ENCODE assay signal across 7 cellular contexts in genomic region chr22:49929553-49929979, GRCh38. TPM values are rescaled to one million over a fixed set of nuclear protein-coding genes. Genes with fewer than 3 reads are reported as not detected.
DNase-seq lines count a peak whose midpoint lies in the region; ATAC-seq, FAIRE-seq and TF ChIP-seq lines count a peak whose summit lies in the region.

No MANE protein-coding gene starts in this region.

- H3K4me3 ChIP-seq in GM12865 (ENCODE audit: low read depth, low read length) = no peak overlapping the region
- H3K4me3 ChIP-seq in breast epithelium = peak overlapping the region in 2 of 3 donors; percentile 3 to 57
- peak overlapping the region in 1 of 3 experiments; percentile 46; a peak in 1 of 6 replicates for H3K4me3 ChIP-seq in HepG2 (replicated peaks in 1 of 3; ENCODE audit: insufficient read depth in 1 of 3, low read depth in 2 of 3, low read length in 3 of 3)

- H3K27ac ChIP-seq in VCaP (no peak overlapping the region; the same call in 1 of the 2 replicates), breast epithelium (no peak overlapping the region), HepG2 (ENCODE audit: extremely low read length, insufficient read depth, low read length) (no peak overlapping the region)

- H3K79me2 ChIP-seq in HepG2 (ENCODE audit: insufficient read depth, low read length) = no peaks in the 10 kb centered on the region

- ATAC-seq in HepG2 = peak; percentile 69
- ATAC-seq in GM19455 (IDR thresholded peaks at IDR 0.05; ENCODE audit: unreplicated experiment) = no peak

- TF ChIP-seq RAD21 in HepG2 (CRISPR knock-in tag; IDR thresholded peaks at IDR 0.05) = peak; percentile 99

- no CpG with 5 or more reads among the region's 42 CpGs for WGBS in HepG2 (ENCODE audit: low lambda C conversion rate)

- no peak for FAIRE-seq in HepG2 (lab: Jason Lieb, UNC)

- in situ Hi-C loops in HepG2 (cut with HindIII; ENCODE audit: extremely low pct_ligation_motif_present, low pct_unique_long_range_greater_than_20kb) = no loop called here

- no TSS peak for BruUV-seq in HepG2 (replicated peaks; lab: Mats Ljungman, UMichigan)

- POLR2A ChIA-PET in HepG2 (lab: Yijun Ruan, JAX) = interaction anchor here (10.5 kb wide), 1 partner anchor 22 kb away, joined by 283 read pairs; no protein-coding TSS in a partner anchor

- TF ChIP-seq EP300 in HepG2 (IDR thresholded peaks at IDR 0.05; ENCODE audit: low read depth in 2 of 2, low read length in 2 of 2) (no peak), HepG2 (CRISPR knock-in tag; IDR thresholded peaks at IDR 0.05; ENCODE audit: borderline replicate concordance) (no peak)

- H4K20me1 ChIP-seq in HepG2 (ENCODE audit: insufficient read depth, low read length) = no peaks in the 10 kb centered on the region

- no peaks in the 10 kb centered on the region for H3K9me3 ChIP-seq in breast epithelium
- no peaks in the 10 kb centered on the region for H3K9me3 ChIP-seq in HepG2 (ENCODE audit: low read length)

- H3K27me3 ChIP-seq in breast epithelium = peaks cover 0 to 8% of the 10 kb centered on the region in 2 donors
- peaks cover 3 to 10% of the 10 kb centered on the region in 2 experiments; a peak in 4 of 5 replicates for H3K27me3 ChIP-seq in HepG2 (ENCODE audit: control insufficient read depth in 1 of 2, insufficient read depth in 2 of 2, low read length in 2 of 2)

- TF ChIP-seq CTCF in GM12865 (IDR thresholded peaks at IDR 0.05; ENCODE audit: insufficient read depth, low read depth, low read length, missing control alignments) (peak; percentile 80), VCaP (conservative IDR thresholded peaks at IDR 0.05) (peak; percentile 86), breast epithelium (IDR thresholded peaks at IDR 0.05) (peak in 2 of 3 donors; percentile 22 to 94), HepG2 (CRISPR knock-in tag; IDR thresholded peaks at IDR 0.05) (peak; percentile 70; the same call in 1 of the 2 replicates)

- H3K36me3 ChIP-seq in breast epithelium (no peaks in the 10 kb centered on the region), HepG2 (replicated peaks in 1 of 2; ENCODE audit: control insufficient read depth in 1 of 2, insufficient read depth in 2 of 2, low read length in 2 of 2) (no peaks in the 10 kb centered on the region)

- no peak overlapping the region for H3K9ac ChIP-seq in HepG2 (ENCODE audit: insufficient read depth, low read depth, low read length)

- peak overlapping the region; percentile 57 for H3K4me2 ChIP-seq in HepG2 (ENCODE audit: low read depth, low read length)

- no peak for TF ChIP-seq POLR2A in breast epithelium (IDR thresholded peaks at IDR 0.05)
- TF ChIP-seq POLR2A in HepG2 (IDR thresholded peaks at IDR 0.05; ENCODE audit: insufficient read depth in 1 of 2, low read depth in 2 of 2, low read length in 2 of 2) = no peak

- CTCF ChIA-PET in HepG2 (lab: Yijun Ruan, JAX; ENCODE audit: low intra/inter-chr PET ratio, low total read pairs) = interaction anchor here (0.6 to 3.2 kb wide), 5 partner anchors 50 to 102 kb away, joined by 3 to 63 read pairs (median 3); partner anchors contain the start of gene IL17REL

- H2AFZ ChIP-seq in HepG2 (ENCODE audit: low read length) = no peak overlapping the region

- intact Hi-C loops in breast epithelium (cut with DNase I; ENCODE audit: low total_unique reads) = loop anchor here (5.0 kb wide), 1 partner anchor 103 kb away; no protein-coding TSS in a partner anchor
- intact Hi-C loops in HepG2 (cut with micrococcal nuclease; ENCODE audit: unreplicated experiment) = no loop called here

- H3K4me1 ChIP-seq in breast epithelium (peaks cover 12 to 29% of the 10 kb centered on the region in 2 donors), HepG2 (ENCODE audit: insufficient read depth, low read length) (peaks cover 45% of the 10 kb centered on the region)

- DNase-seq in GM12865 (ENCODE audit: low read depth) = peak; percentile 75
- peak; percentile 95 for DNase-seq in HuH-7 (ENCODE audit: low spot score)
- no peak for DNase-seq in breast epithelium (ENCODE audit: low spot score in 2 of 2)
- no peak for DNase-seq in HepG2 (ENCODE audit: low spot score)
- peak; percentile 43 to 60 for DNase-seq in stimulated activated CD8-positive, alpha-beta memory T cell treated with anti-CD3 and anti-CD28 coated beads, Interleukin-15, amount 100 ng/mL, for 4 hours (ENCODE audit: low read depth in 2 of 2)

RNA-seq across cellular contexts. Expression of gene CRELD2, which starts 11.1 kb away (rescaled TPM):
- 10 to 100 TPM; 20.6 to 59.3 (median 39.5) TPM for total RNA-seq in breast epithelium
- total RNA-seq in HepG2 (2016; rRNA removed; fragmentation: Illumina TruSeq; extraction: Trizol) = 19.6 and 44.7 TPM in 2 replicates
- total RNA-seq in HepG2 (2016; cell fraction: cytosol; rRNA removed; fragmentation: Illumina TruSeq; extraction: Trizol; ENCODE audit: low read depth) = 22.4 and 24.2 TPM in 2 replicates
- total RNA-seq in HepG2 (2016; cell fraction: insoluble cytoplasmic fraction; rRNA removed; fragmentation: Illumina TruSeq; extraction: Trizol) = 18.8 and 46.8 TPM in 2 replicates
- 27.6 and 29.9 TPM in 2 replicates for total RNA-seq in HepG2 (2016; cell fraction: membrane; rRNA removed; fragmentation: Illumina TruSeq; extraction: Trizol)
- total RNA-seq in HepG2 (2016; cell fraction: nucleus; rRNA removed; fragmentation: Illumina TruSeq; extraction: Trizol) = 35.5 and 40.6 TPM in 2 replicates
- 17.2 and 20.2 TPM in 2 replicates for polyA plus RNA-seq in HepG2 (2011; rRNA removed)
- polyA plus RNA-seq in HepG2 (2011; cell fraction: cytosol; rRNA removed) = 16.7 and 25.6 TPM in 2 replicates
- 44.2 and 48.8 TPM in 2 replicates for polyA plus RNA-seq in HepG2 (2011; cell fraction: nucleus; rRNA removed)
- polyA plus RNA-seq in HepG2 (2012) = 9.4 and 10.2 TPM in 2 replicates
- polyA plus RNA-seq in HepG2 (2016; cell fraction: cytosol; fragmentation: Illumina TruSeq; extraction: Trizol; ENCODE audit: low read depth) = 25.8 and 29.9 TPM in 2 replicates
- polyA plus RNA-seq in HepG2 (2016; cell fraction: insoluble cytoplasmic fraction; fragmentation: Illumina TruSeq; extraction: Trizol; ENCODE audit: low read depth) = 22.7 and 25.1 TPM in 2 replicates
- 26.9 and 27.0 TPM in 2 replicates for polyA plus RNA-seq in HepG2 (2016; cell fraction: membrane; fragmentation: Illumina TruSeq; extraction: Trizol; ENCODE audit: low read depth)
- polyA plus RNA-seq in HepG2 (2016; cell fraction: nucleus; fragmentation: Illumina TruSeq; extraction: Trizol; ENCODE audit: insufficient read depth, low read depth) = 89.1 and 100 TPM in 2 replicates
- 6.9 and 14.7 TPM in 2 replicates for polyA minus RNA-seq in HepG2 (2011; rRNA and poly(A)+ RNA removed; ENCODE audit: low replicate concordance)
- polyA minus RNA-seq in HepG2 (2011; cell fraction: cytosol; rRNA and poly(A)+ RNA removed) = 4.4 and 5.2 TPM in 2 replicates
- polyA minus RNA-seq in HepG2 (2011; cell fraction: nucleus; rRNA and poly(A)+ RNA removed) = 4.5 and 4.7 TPM in 2 replicates

RNA-seq across cellular contexts. Expression of gene ALG12, which starts 11.3 kb away (rescaled TPM):
- 10 to 100 TPM; 16.6 to 22.4 (median 19.7) TPM for total RNA-seq in breast epithelium
- 6.6 and 15.8 TPM in 2 replicates for total RNA-seq in HepG2 (2016; rRNA removed; fragmentation: Illumina TruSeq; extraction: Trizol)
- 1.5 and 3.0 TPM in 2 replicates for total RNA-seq in HepG2 (2016; cell fraction: cytosol; rRNA removed; fragmentation: Illumina TruSeq; extraction: Trizol; ENCODE audit: low read depth)
- 6.8 and 15.6 TPM in 2 replicates for total RNA-seq in HepG2 (2016; cell fraction: insoluble cytoplasmic fraction; rRNA removed; fragmentation: Illumina TruSeq; extraction: Trizol)
- 6.4 and 10.5 TPM in 2 replicates for total RNA-seq in HepG2 (2016; cell fraction: membrane; rRNA removed; fragmentation: Illumina TruSeq; extraction: Trizol)
- total RNA-seq in HepG2 (2016; cell fraction: nucleus; rRNA removed; fragmentation: Illumina TruSeq; extraction: Trizol) = 10.6 and 14.2 TPM in 2 replicates
- polyA plus RNA-seq in HepG2 (2011; rRNA removed) = 7.8 and 9.5 TPM in 2 replicates
- 5.9 and 6.1 TPM in 2 replicates for polyA plus RNA-seq in HepG2 (2011; cell fraction: cytosol; rRNA removed)
- polyA plus RNA-seq in HepG2 (2011; cell fraction: nucleus; rRNA removed) = 25.1 and 26.7 TPM in 2 replicates
- 9.4 and 10.0 TPM in 2 replicates for polyA plus RNA-seq in HepG2 (2012)
- polyA plus RNA-seq in HepG2 (2016; cell fraction: cytosol; fragmentation: Illumina TruSeq; extraction: Trizol; ENCODE audit: low read depth) = 2.9 and 3.3 TPM in 2 replicates
- polyA plus RNA-seq in HepG2 (2016; cell fraction: insoluble cytoplasmic fraction; fragmentation: Illumina TruSeq; extraction: Trizol; ENCODE audit: low read depth) = 6.1 and 6.8 TPM in 2 replicates
- 5.6 and 6.9 TPM in 2 replicates for polyA plus RNA-seq in HepG2 (2016; cell fraction: membrane; fragmentation: Illumina TruSeq; extraction: Trizol; ENCODE audit: low read depth)
- polyA plus RNA-seq in HepG2 (2016; cell fraction: nucleus; fragmentation: Illumina TruSeq; extraction: Trizol; ENCODE audit: insufficient read depth, low read depth) = 26.3 and 30.4 TPM in 2 replicates
- 5.8 and 12.8 TPM in 2 replicates for polyA minus RNA-seq in HepG2 (2011; rRNA and poly(A)+ RNA removed; ENCODE audit: low replicate concordance)
- polyA minus RNA-seq in HepG2 (2011; cell fraction: cytosol; rRNA and poly(A)+ RNA removed) = 5.7 and 7.1 TPM in 2 replicates
- polyA minus RNA-seq in HepG2 (2011; cell fraction: nucleus; rRNA and poly(A)+ RNA removed) = 3.4 and 4.5 TPM in 2 replicates

RNA-seq across cellular contexts. Expression of gene PIM3, which starts 31.0 kb away (rescaled TPM):
- total RNA-seq in breast epithelium (10 to 100 TPM; 63.0 to 92.1 (median 87.1) TPM), HepG2 (2016; rRNA removed; fragmentation: Illumina TruSeq; extraction: Trizol) (18.2 and 31.2 TPM in 2 replicates)
- 12.4 and 12.6 TPM in 2 replicates for total RNA-seq in HepG2 (2016; cell fraction: cytosol; rRNA removed; fragmentation: Illumina TruSeq; extraction: Trizol; ENCODE audit: low read depth)
- total RNA-seq in HepG2 (2016; cell fraction: insoluble cytoplasmic fraction; rRNA removed; fragmentation: Illumina TruSeq; extraction: Trizol) = 17.3 and 32.7 TPM in 2 replicates
- total RNA-seq in HepG2 (2016; cell fraction: membrane; rRNA removed; fragmentation: Illumina TruSeq; extraction: Trizol) = 27.1 and 31.2 TPM in 2 replicates
- 24.6 and 30.5 TPM in 2 replicates for total RNA-seq in HepG2 (2016; cell fraction: nucleus; rRNA removed; fragmentation: Illumina TruSeq; extraction: Trizol)
- 21.6 and 24.1 TPM in 2 replicates for polyA plus RNA-seq in HepG2 (2011; rRNA removed)
- polyA plus RNA-seq in HepG2 (2011; cell fraction: cytosol; rRNA removed) = 21.4 and 47.8 TPM in 2 replicates
- 121 and 136 TPM in 2 replicates for polyA plus RNA-seq in HepG2 (2011; cell fraction: nucleus; rRNA removed)
- 22.6 and 36.4 TPM in 2 replicates for polyA plus RNA-seq in HepG2 (2012)
- polyA plus RNA-seq in HepG2 (2016; cell fraction: cytosol; fragmentation: Illumina TruSeq; extraction: Trizol; ENCODE audit: low read depth) = 7.3 and 9.3 TPM in 2 replicates
- 21.4 and 25.4 TPM in 2 replicates for polyA plus RNA-seq in HepG2 (2016; cell fraction: insoluble cytoplasmic fraction; fragmentation: Illumina TruSeq; extraction: Trizol; ENCODE audit: low read depth)
- 17.2 and 17.8 TPM in 2 replicates for polyA plus RNA-seq in HepG2 (2016; cell fraction: membrane; fragmentation: Illumina TruSeq; extraction: Trizol; ENCODE audit: low read depth)
- polyA plus RNA-seq in HepG2 (2016; cell fraction: nucleus; fragmentation: Illumina TruSeq; extraction: Trizol; ENCODE audit: insufficient read depth, low read depth) = 62.7 and 63.0 TPM in 2 replicates
- polyA minus RNA-seq in HepG2 (2011; rRNA and poly(A)+ RNA removed; ENCODE audit: low replicate concordance) = 8.8 and 50.3 TPM in 2 replicates
- polyA minus RNA-seq in HepG2 (2011; cell fraction: cytosol; rRNA and poly(A)+ RNA removed) = 23.0 and 37.5 TPM in 2 replicates
- 17.0 and 22.8 TPM in 2 replicates for polyA minus RNA-seq in HepG2 (2011; cell fraction: nucleus; rRNA and poly(A)+ RNA removed)

Comparison
In these comparisons a context has a peak if more than half of its experiments do, and no peak if none do; other contexts are left out.
1. DNase-seq: peak in GM12865 (single experiment), HuH-7 (single experiment) and stimulated activated CD8-positive, alpha-beta memory T cell treated with anti-CD3 and anti-CD28 coated beads, Interleukin-15, amount 100 ng/mL, for 4 hours (2 of 2); none in breast epithelium (0 of 2) and HepG2 (single experiment).
2. Peak in every context shown above with its lines, with median percentiles within 50 percentile points of each other: CTCF ChIP-seq.